In genomic region chr11:35242412-35242811, GRCh38 we compare ENCODE assay signal across 23 cellular contexts.
DNase-seq lines count a peak whose midpoint lies in the region; ATAC-seq and TF ChIP-seq lines count a peak whose summit lies in the region.
"Had no signal": no experiment of that assay in that cellular context is flagged by ENCODE, and none has a peak within 500 bp of the region (broad histone marks: within the 10 kb centered on the region; RNA-seq: fewer than 3 reads in every experiment).

No MANE protein-coding gene starts in this region.

- no peak overlapping the region; the same call in 1 of the 2 replicates for H3K18ac ChIP-seq in IMR-90 (ENCODE audit: low read depth, low read length)

- H4K5ac ChIP-seq in IMR-90 (ENCODE audit: low read depth, low read length), result no peak overlapping the region

- no peak for TF ChIP-seq RAD21 in IMR-90 (IDR thresholded peaks at IDR 0.05; ENCODE audit: low read length)

- H3K27ac ChIP-seq in IMR-90 (ENCODE audit: insufficient read depth, low read length), result no peak overlapping the region
- H3K27ac ChIP-seq in osteoblast (ENCODE audit: low read depth, low read length), result peak overlapping the region; percentile 59
- H3K27ac ChIP-seq: breast epithelium, coronary artery, HL-60, tibial artery had no signal

- H3K4me3 ChIP-seq in IMR-90 (ENCODE audit: insufficient read depth, low read depth, low read length) (no peak overlapping the region), osteoblast (ENCODE audit: insufficient read depth, low read length) (no peak overlapping the region)
- H3K4me3 ChIP-seq: breast epithelium, coronary artery, tibial artery had no signal

- no TSS peak for BruUV-seq in IMR-90 (replicated peaks; lab: Mats Ljungman, UMichigan)

- peak overlapping the region; percentile 78 for H2BK5ac ChIP-seq in IMR-90 (ENCODE audit: low read depth, low read length, poor library complexity, severe bottlenecking)

- no peak overlapping the region for H4K8ac ChIP-seq in IMR-90 (ENCODE audit: low read depth in 2 of 2, low read length in 2 of 2)

- H3K4me3 Mint-ChIP-seq in activated naive CD4-positive, alpha-beta T cell treated with anti-CD3 and anti-CD28 coated beads for 36 hours, result no peak overlapping the region
- H3K4me3 Mint-ChIP-seq: CD14-positive monocyte had no signal

- H2AK9ac ChIP-seq in IMR-90 (replicated peaks; ENCODE audit: low read depth, low read length, poor library complexity), result no peak overlapping the region

- no peak overlapping the region for H3K56ac ChIP-seq in IMR-90 (ENCODE audit: extremely low read depth, insufficient read depth, low read length)

- no peaks in the 10 kb centered on the region for H3K36me3 Mint-ChIP-seq in activated naive CD4-positive, alpha-beta T cell treated with anti-CD3 and anti-CD28 coated beads for 36 hours (ENCODE audit: low read depth)
- H3K36me3 Mint-ChIP-seq: CD14-positive monocyte had no signal

- no peaks in the 10 kb centered on the region for H3K9me3 Mint-ChIP-seq in activated naive CD4-positive, alpha-beta T cell treated with anti-CD3 and anti-CD28 coated beads for 36 hours

- no peak for DNase-seq in activated naive CD4-positive, alpha-beta T cell treated with anti-CD3 and anti-CD28 coated beads for 36 hours
- DNase-seq in activated naive CD4-positive, alpha-beta T cell treated with Interleukin-2 at 50 U/mL for 16 hours, result no peak
- DNase-seq in IMR-90, result peak; percentile 37
- peak; percentile 28 for DNase-seq in astrocyte of the hippocampus (ENCODE audit: low read depth, low spot score)
- DNase-seq in osteoblast (ENCODE audit: insufficient read length, low spot score, missing footprints), result no peak
- no peak for DNase-seq in NCI-H226
- DNase-seq in GM10266 (ENCODE audit: extremely low spot score), result no peak
- DNase-seq: DMS53; left cardiac atrium; NCI-H1417 treated with DMSO at 0.1 percent for 48 hours; NCI-H2171 treated with DMSO at 0.1 percent for 48 hours; NCI-H774; small intestine; stimulated activated naive CD4-positive, alpha-beta T cell treated with Interleukin-2 at 50 U/mL for 16 hours; SW 1271; tibial artery had no signal

- CTCF ChIA-PET in activated naive CD4-positive, alpha-beta T cell treated with anti-CD3 and anti-CD28 coated beads for 36 hours (lab: Charles Lee), result interaction anchor here (0.6 to 1.6 kb wide), 7 partner anchors 25 to 149 kb away, joined by 3 to 6 read pairs (median 3); no protein-coding TSS in a partner anchor
- CTCF ChIA-PET in IMR-90 (lab: Yijun Ruan, JAX), result no interaction called here

- no peaks in the 10 kb centered on the region for H3K27me3 Mint-ChIP-seq in activated naive CD4-positive, alpha-beta T cell treated with anti-CD3 and anti-CD28 coated beads for 36 hours (ENCODE audit: low read depth)

- in situ Hi-C loops in IMR-90 (cut with MboI; ENCODE audit: low sequenced_read_pairs), result no loop called here

- POLR2A ChIA-PET in IMR-90 (lab: Charles Lee; ENCODE audit: unreplicated experiment), result no interaction called here

- H2BK20ac ChIP-seq in IMR-90 (ENCODE audit: low read depth, low read length), result peak overlapping the region; percentile 20; the same call in 1 of the 2 replicates

- H3K4me2 ChIP-seq in IMR-90 (ENCODE audit: low read depth, low read length) (no peak overlapping the region; the same call in 1 of the 2 replicates), osteoblast (ENCODE audit: insufficient read depth, low read length) (no peak overlapping the region)

- H3K27me3 ChIP-seq in IMR-90 (ENCODE audit: control insufficient read depth, insufficient read depth, low read length) (no peaks in the 10 kb centered on the region), osteoblast (ENCODE audit: insufficient read depth, low read length) (no peaks in the 10 kb centered on the region)
- H3K27me3 ChIP-seq: breast epithelium, tibial artery had no signal

- peak; percentile 37 for ATAC-seq in IMR-90 (ENCODE audit: low read depth)
- ATAC-seq in GM18870 (IDR thresholded peaks at IDR 0.05; ENCODE audit: unreplicated experiment), result no peak
- ATAC-seq: HCT116, left cardiac atrium, Right ventricle myocardium inferior had no signal

- peak overlapping the region; percentile 19; the same call in 1 of the 2 replicates for H2BK120ac ChIP-seq in IMR-90 (ENCODE audit: low read depth, low read length)

- intact Hi-C loops in activated naive CD4-positive, alpha-beta T cell treated with anti-CD3 and anti-CD28 coated beads for 36 hours (cut with micrococcal nuclease), result loop anchor here (1.0 to 10.0 kb wide), 6 partner anchors 62 to 242 kb away; no protein-coding TSS in a partner anchor
- intact Hi-C loops in IMR-90 (cut with micrococcal nuclease), result no loop called here

- no peak overlapping the region for H2BK15ac ChIP-seq in IMR-90 (ENCODE audit: low read depth, low read length)

- no peak overlapping the region for H4K91ac ChIP-seq in IMR-90 (ENCODE audit: insufficient read depth, low read depth, low read length)

- H3K14ac ChIP-seq in IMR-90 (replicated peaks; ENCODE audit: low read depth, low read length), result no peak overlapping the region

- peak overlapping the region; percentile 11; the same call in 1 of the 2 replicates for H3K23ac ChIP-seq in IMR-90 (ENCODE audit: low read depth, low read length)

- H3K9me3 ChIP-seq in IMR-90 (ENCODE audit: control insufficient read depth, insufficient read depth, low read length) (no peaks in the 10 kb centered on the region), osteoblast (ENCODE audit: low read depth, low read length) (no peaks in the 10 kb centered on the region)
- H3K9me3 ChIP-seq: breast epithelium, tibial artery had no signal

- H3K4me1 ChIP-seq in IMR-90 (ENCODE audit: control insufficient read depth, insufficient read depth, low read length), result peaks cover 4% of the 10 kb centered on the region
- peaks cover 8% of the 10 kb centered on the region for H3K4me1 ChIP-seq in osteoblast (ENCODE audit: insufficient read depth, low read length)
- H3K4me1 ChIP-seq: breast epithelium had no signal

- peaks cover 70% of the 10 kb centered on the region for H3K4me1 Mint-ChIP-seq in activated naive CD4-positive, alpha-beta T cell treated with anti-CD3 and anti-CD28 coated beads for 36 hours (ENCODE audit: low read depth)

- no peaks in the 10 kb centered on the region for H3K79me1 ChIP-seq in IMR-90 (ENCODE audit: low read depth in 1 of 2, low read length in 2 of 2)

- H4K20me1 ChIP-seq in IMR-90 (ENCODE audit: insufficient read depth, low read length) (no peaks in the 10 kb centered on the region), osteoblast (ENCODE audit: insufficient read depth, low read length) (no peaks in the 10 kb centered on the region)

- dilution Hi-C loops in IMR-90 (cut with HindIII; ENCODE audit: low sequenced_read_pairs, unreplicated experiment), result no loop called here

- H3K79me2 ChIP-seq in osteoblast (ENCODE audit: insufficient read depth, low read length), result no peaks in the 10 kb centered on the region

- no peak for TF ChIP-seq POLR2A in IMR-90 (IDR thresholded peaks at IDR 0.05; ENCODE audit: low read depth, low read length)

- peak overlapping the region; percentile 11 for H3K27ac Mint-ChIP-seq in activated naive CD4-positive, alpha-beta T cell treated with anti-CD3 and anti-CD28 coated beads for 36 hours
- H3K27ac Mint-ChIP-seq: CD14-positive monocyte had no signal

- H3K36me3 ChIP-seq in IMR-90 (ENCODE audit: control insufficient read depth, insufficient read depth, low read length) (no peaks in the 10 kb centered on the region), osteoblast (ENCODE audit: insufficient read depth, low read length) (no peaks in the 10 kb centered on the region)
- H3K36me3 ChIP-seq: breast epithelium, tibial artery had no signal

- H3K9ac ChIP-seq in IMR-90 (ENCODE audit: low read depth, low read length), result no peak overlapping the region

- WGBS in IMR-90 (ENCODE audit: extremely low coverage in 2 of 2, insufficient read length in 1 of 2), 2 experiments, result no CpG with 5 or more reads among the region's 1 CpG

- H2AFZ ChIP-seq in IMR-90 (replicated peaks; ENCODE audit: low read length, poor library complexity) (no peak overlapping the region), osteoblast (ENCODE audit: low read length) (no peak overlapping the region)

- peak overlapping the region; percentile 25; the same call in 1 of the 2 replicates for H3K4ac ChIP-seq in IMR-90 (ENCODE audit: low read depth, low read length)

- no peak overlapping the region for H2AK5ac ChIP-seq in IMR-90 (ENCODE audit: low read depth, low read length)

- no peak for TF ChIP-seq CTCF in IMR-90 (conservative IDR thresholded peaks at IDR 0.05; ENCODE audit: low read depth, low read length)
- TF ChIP-seq CTCF in osteoblast (IDR thresholded peaks at IDR 0.05; ENCODE audit: extremely low read depth, low read depth, low read length), result no peak
- no peak for TF ChIP-seq CTCF in GM10266 (IDR thresholded peaks at IDR 0.05; ENCODE audit: control insufficient read depth, insufficient read depth, low read depth, missing control alignments)

- H3K9me1 ChIP-seq in IMR-90 (ENCODE audit: insufficient read depth, low read length), result peaks cover 2% of the 10 kb centered on the region; the same call in 1 of the 2 replicates

TF ChIP-seq in IMR-90, 13 proteins besides CTCF, POLR2A, EP300 and RAD21:
- TF ChIP-seq MXI1 (IDR thresholded peaks at IDR 0.05; ENCODE audit: borderline replicate concordance, low read depth, low read length), result no peak
- no peak for TF ChIP-seq ELK1 (IDR thresholded peaks at IDR 0.05; ENCODE audit: borderline replicate concordance, low read depth, low read length)
- peak; percentile 37; the same call in 1 of the 2 replicates for TF ChIP-seq CEBPB (IDR thresholded peaks at IDR 0.05; ENCODE audit: low read depth, low read length)

Comparison
In these comparisons a context has a peak if more than half of its experiments do, and no peak if none do; other contexts are left out.
1. DNase-seq: peak in IMR-90 (single experiment) and astrocyte of the hippocampus (single experiment); none in activated naive CD4-positive, alpha-beta T cell treated with anti-CD3 and anti-CD28 coated beads for 36 hours (single experiment), activated naive CD4-positive, alpha-beta T cell treated with Interleukin-2 at 50 U/mL for 16 hours (single experiment), osteoblast (single experiment), NCI-H226 (single experiment) and GM10266 (single experiment).